Comparison of ENCODE assay signal across 8 cellular contexts in the genomic region with DNA sequence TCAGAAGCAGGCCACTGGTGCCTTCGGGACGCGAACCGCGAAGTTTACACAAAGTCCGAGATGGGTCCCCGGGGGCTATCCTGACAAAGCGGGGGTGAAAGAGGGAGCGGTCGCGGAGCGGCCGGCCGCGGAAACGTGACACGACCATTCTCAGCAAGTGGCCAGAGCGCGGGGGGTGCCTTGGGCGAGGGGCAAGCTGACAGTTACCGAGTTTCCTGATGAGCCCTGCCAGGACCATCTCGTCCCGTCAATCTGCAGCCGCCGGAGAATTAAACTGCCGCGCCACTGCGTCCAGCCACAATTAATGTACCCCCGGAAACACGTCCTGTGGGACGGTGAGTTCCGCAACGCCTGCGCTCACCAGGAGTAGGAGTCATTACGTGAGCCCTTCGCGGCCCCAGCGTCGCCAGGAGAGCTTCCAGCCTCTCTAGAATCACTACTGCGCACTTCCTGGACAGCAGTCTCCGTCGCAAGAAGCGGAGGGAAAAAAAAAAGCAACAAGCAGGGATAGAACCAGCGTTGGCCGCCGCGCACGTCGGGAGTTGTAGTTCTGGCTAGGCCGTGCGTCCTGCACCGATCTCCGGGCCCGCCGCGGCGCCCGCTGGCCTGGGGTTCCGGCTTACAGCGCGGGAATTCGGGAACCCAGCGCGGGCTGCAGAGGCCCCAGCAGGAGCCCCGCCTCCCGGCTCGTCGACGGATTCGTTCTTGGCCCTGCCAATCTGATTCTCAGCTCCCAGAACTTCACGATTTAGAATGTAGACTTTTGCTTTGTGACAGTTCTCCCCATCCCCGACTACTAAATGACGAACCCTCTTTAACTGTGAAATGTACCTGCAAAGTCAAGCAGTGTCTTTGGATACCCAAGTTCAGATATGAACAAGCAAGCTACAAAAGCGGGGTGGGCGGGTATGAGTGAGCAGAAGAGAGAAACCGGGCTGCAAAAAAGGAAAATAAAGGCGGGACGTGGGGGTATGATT. TPM values are rescaled to one million over a fixed set of nuclear protein-coding genes. Genes with fewer than 3 reads are reported as not detected.
DNase-seq lines count a peak whose midpoint lies in the region; ATAC-seq lines count a peak whose summit lies in the region.

A gene with protein sequence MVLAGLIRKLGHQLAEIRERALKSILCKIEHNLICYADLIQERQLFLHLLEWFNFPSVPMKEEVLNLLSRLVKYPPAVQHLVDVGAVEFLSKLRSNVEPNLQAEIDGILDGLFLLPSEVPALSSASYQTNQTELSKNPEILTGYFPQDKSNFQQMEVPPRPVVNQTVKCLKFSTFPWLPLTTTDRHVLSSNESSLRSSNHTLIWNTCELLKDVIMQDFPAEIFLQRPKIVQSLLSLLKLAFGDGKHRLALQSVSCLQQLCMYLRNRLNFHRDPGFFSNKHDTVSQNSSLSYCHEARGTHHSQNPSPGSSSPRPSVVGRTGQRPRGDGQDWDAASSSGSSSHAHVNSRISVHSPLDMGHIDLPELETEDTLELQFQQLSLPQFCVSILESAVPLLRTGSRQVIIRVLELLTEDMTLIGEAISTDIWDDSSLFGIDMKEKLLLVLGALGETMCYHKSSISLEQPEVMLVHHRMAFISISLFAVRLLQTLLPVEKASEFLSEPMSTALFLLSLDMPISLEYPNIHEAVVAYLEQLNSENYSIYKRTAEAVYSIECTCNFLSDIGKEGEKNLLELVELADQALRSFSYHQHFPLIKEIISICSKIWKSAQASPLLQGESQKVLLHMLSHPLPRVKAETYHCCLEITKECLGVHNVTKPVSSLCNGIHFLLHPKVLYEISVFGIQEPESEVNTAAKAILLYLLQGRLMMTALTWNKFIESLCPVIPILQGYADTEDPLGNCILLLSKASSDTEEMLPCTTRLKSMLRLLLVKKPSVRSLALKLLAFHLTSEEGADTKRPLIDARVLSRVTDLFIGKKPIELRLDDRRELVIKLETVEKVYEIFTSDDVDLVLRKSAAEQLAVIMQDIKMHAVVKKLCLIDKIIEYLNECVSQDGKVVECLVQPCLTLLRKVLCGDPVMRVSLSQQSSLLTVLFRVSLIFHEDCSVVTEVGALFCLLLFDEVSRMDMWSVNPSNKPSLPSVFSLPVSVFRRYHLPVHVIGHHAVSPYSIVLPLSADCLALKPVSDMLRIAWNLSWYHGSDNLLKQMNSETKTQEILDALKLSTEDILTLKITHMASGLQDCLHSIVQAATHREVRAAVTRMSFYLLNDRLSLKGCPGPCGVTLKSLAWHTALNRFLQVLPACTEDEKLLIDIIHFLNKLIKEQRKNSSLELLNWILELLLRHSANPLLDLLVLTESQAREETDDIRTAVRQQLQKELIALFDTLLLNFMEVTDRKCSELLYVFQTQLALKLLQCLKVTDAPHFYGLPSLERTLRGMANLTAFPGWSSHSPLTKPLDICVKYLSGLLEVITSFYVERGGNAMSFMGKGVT (N-terminal part only) (minus strand): TSS at position 267 of the 977 bp plus-strand sequence. CDS start 29 bp downstream, at position 238.

- H3K4me3 ChIP-seq in NT2/D1 (ENCODE audit: insufficient read length, low read depth) (peak within 1 kb of the TSS; percentile 89), endocrine pancreas (ENCODE audit: control insufficient read depth, insufficient read depth, low read length) (peak within 1 kb of the TSS; percentile 70), mesendoderm (ENCODE audit: low read length) (peak within 1 kb of the TSS; percentile 70)

- H3K9me3 ChIP-seq in NT2/D1 (ENCODE audit: insufficient read depth, low read length), result no peaks in the 10 kb centered on the region
- H3K9me3 ChIP-seq in endocrine pancreas (ENCODE audit: control insufficient read depth, low read length), result no peaks in the 10 kb centered on the region

- H2BK15ac ChIP-seq in mesendoderm (replicated peaks; ENCODE audit: low read depth), result peak within 1 kb of the TSS; percentile 98

- peak within 1 kb of the TSS; percentile 100 for H3K4me3 Mint-ChIP-seq in activated CD8-positive, alpha-beta memory T cell treated with anti-CD3 and anti-CD28 coated beads, Interleukin-2, amount 10 ng/mL, durations not matched to agents 7 days and 5 days

- H4K8ac ChIP-seq in mesendoderm (ENCODE audit: low read depth, low read length), result peak within 1 kb of the TSS; percentile 88

- WGBS in mesendoderm (ENCODE audit: extremely low coverage, insufficient coverage, low lambda C conversion rate), result no CpG with 5 or more reads among the region's 78 CpGs

- H3K23ac ChIP-seq in mesendoderm (ENCODE audit: low read length), result no peak within 1 kb of the TSS

- H3K27me3 ChIP-seq in NT2/D1 (ENCODE audit: insufficient read depth, insufficient read length) (no peaks in the 10 kb centered on the region), endocrine pancreas (ENCODE audit: control insufficient read depth, insufficient read depth, low read length) (no peaks in the 10 kb centered on the region), mesendoderm (ENCODE audit: insufficient read depth, low read length, poor library complexity) (no peaks in the 10 kb centered on the region)

- H2BK120ac ChIP-seq in mesendoderm (ENCODE audit: low read depth, low read length), result no peak within 1 kb of the TSS

- peaks cover 8% of the 10 kb centered on the region for H3K27me3 Mint-ChIP-seq in activated CD8-positive, alpha-beta memory T cell treated with anti-CD3 and anti-CD28 coated beads, Interleukin-2, amount 10 ng/mL, durations not matched to agents 7 days and 5 days

- DNase-seq in COLO829 (ENCODE audit: low spot score) (peak; percentile 80), HUDEP-2 (lab: John Stamatoyannopoulos, UW; ENCODE audit: unreplicated experiment in 76 of 76) (peak; percentile 38 to 99 (median 90)), NT2/D1 (ENCODE audit: low read depth, low spot score) (peak; percentile 84), mesendoderm (peak; percentile 97)
- peak; percentile 95 for DNase-seq in activated CD8-positive, alpha-beta memory T cell treated with anti-CD3 and anti-CD28 coated beads, Interleukin-2, amount 10 ng/mL, durations not matched to agents 7 days and 5 days
- peak; percentile 86 for DNase-seq in stimulated activated CD8-positive, alpha-beta memory T cell treated with anti-CD3 and anti-CD28 coated beads, Interleukin-15, amount 100 ng/mL, for 1 hour (ENCODE audit: low read depth)

- H3K4me1 ChIP-seq in NT2/D1 (ENCODE audit: insufficient read depth, insufficient read length) (no peaks in the 10 kb centered on the region), endocrine pancreas (ENCODE audit: control insufficient read depth, insufficient read depth, low read length) (peaks cover 10% of the 10 kb centered on the region), mesendoderm (ENCODE audit: control insufficient read depth, low read depth, low read length) (no peaks in the 10 kb centered on the region)

- peak; percentile 97 for ATAC-seq in GM21381 (IDR thresholded peaks at IDR 0.05; ENCODE audit: unreplicated experiment)
- ATAC-seq in activated CD8-positive, alpha-beta memory T cell treated with anti-CD3 and anti-CD28 coated beads, Interleukin-2, amount 10 ng/mL, durations not matched to agents 7 days and 5 days, result peak; percentile 95

- no peak within 1 kb of the TSS for H2AK5ac ChIP-seq in mesendoderm (ENCODE audit: low read length)

- H3K4me2 ChIP-seq in mesendoderm (ENCODE audit: low read length), result peak within 1 kb of the TSS; percentile 83

- H3K36me3 ChIP-seq in NT2/D1 (ENCODE audit: insufficient read depth, insufficient read length, low read length) (peaks cover 21% of the 10 kb centered on the region), endocrine pancreas (ENCODE audit: control insufficient read depth, insufficient read depth, low read length) (no peaks in the 10 kb centered on the region), mesendoderm (ENCODE audit: control insufficient read depth, insufficient read depth, low read length) (peaks cover 2% of the 10 kb centered on the region)

- peaks cover 2% of the 10 kb centered on the region for H3K79me1 ChIP-seq in mesendoderm (ENCODE audit: low read length)

- peak within 1 kb of the TSS; percentile 99 for H3K27ac Mint-ChIP-seq in activated CD8-positive, alpha-beta memory T cell treated with anti-CD3 and anti-CD28 coated beads, Interleukin-2, amount 10 ng/mL, durations not matched to agents 7 days and 5 days

- peaks cover 41% of the 10 kb centered on the region for H3K4me1 Mint-ChIP-seq in activated CD8-positive, alpha-beta memory T cell treated with anti-CD3 and anti-CD28 coated beads, Interleukin-2, amount 10 ng/mL, durations not matched to agents 7 days and 5 days

- H4K5ac ChIP-seq in mesendoderm (ENCODE audit: low read length), result no peak within 1 kb of the TSS

- peak within 1 kb of the TSS; percentile 97 for H3K27ac ChIP-seq in mesendoderm (ENCODE audit: low read depth, low read length)

- H3K9ac ChIP-seq in NT2/D1 (ENCODE audit: insufficient read length, low read depth) (peak within 1 kb of the TSS; percentile 92), endocrine pancreas (ENCODE audit: control insufficient read depth, insufficient read depth, low read length) (peak within 1 kb of the TSS; percentile 50), mesendoderm (ENCODE audit: low read length) (peak within 1 kb of the TSS; percentile 80)

- H3K56ac ChIP-seq in mesendoderm (ENCODE audit: low read length), result peak within 1 kb of the TSS; percentile 98

- H3K4ac ChIP-seq in mesendoderm (ENCODE audit: low read depth, low read length), result no peak within 1 kb of the TSS

- peaks cover 2% of the 10 kb centered on the region for H3K79me2 ChIP-seq in mesendoderm (ENCODE audit: control insufficient read depth, insufficient read depth, low read length)

- peak within 1 kb of the TSS; percentile 92 for H2BK5ac ChIP-seq in mesendoderm (ENCODE audit: low read length)

- H3K9me3 Mint-ChIP-seq in activated CD8-positive, alpha-beta memory T cell treated with anti-CD3 and anti-CD28 coated beads, Interleukin-2, amount 10 ng/mL, durations not matched to agents 7 days and 5 days (ENCODE audit: low read depth), result no peaks in the 10 kb centered on the region

- peak within 1 kb of the TSS; percentile 94 for H3K18ac ChIP-seq in mesendoderm (ENCODE audit: low read length)

- peaks cover 22% of the 10 kb centered on the region for H3K36me3 Mint-ChIP-seq in activated CD8-positive, alpha-beta memory T cell treated with anti-CD3 and anti-CD28 coated beads, Interleukin-2, amount 10 ng/mL, durations not matched to agents 7 days and 5 days

- CTCF ChIA-PET in activated CD8-positive, alpha-beta memory T cell treated with anti-CD3 and anti-CD28 coated beads, Interleukin-2, amount 10 ng/mL, durations not matched to agents 7 days and 5 days (lab: Charles Lee), result interaction anchor here (1.0 to 1.9 kb wide), 6 partner anchors 11 to 1488 kb away, joined by 3 to 20 read pairs (median 3); no protein-coding TSS in a partner anchor

RNA-seq across cellular contexts. Expression of the gene that starts here (rescaled TPM):
- 10 to 100 TPM; 30.3 to 42.3 TPM for total RNA-seq in activated CD8-positive, alpha-beta memory T cell treated with anti-CD3 and anti-CD28 coated beads, Interleukin-2, amount 10 ng/mL, durations not matched to agents 7 days and 5 days
- polyA plus RNA-seq in mesendoderm (2013, experiment 1 of 2), result 6.4 TPM
- 6.1 TPM for polyA plus RNA-seq in mesendoderm (2013, experiment 2 of 2)

Comparison
In these comparisons a context has a peak if more than half of its experiments do, and no peak if none do; other contexts are left out.
1. Peak in every context shown above with its lines: DNase-seq, ATAC-seq, H3K4me3 ChIP-seq and H3K27ac ChIP-seq.